20 cellular contexts compared by ENCODE assay signal in the genomic region with DNA sequence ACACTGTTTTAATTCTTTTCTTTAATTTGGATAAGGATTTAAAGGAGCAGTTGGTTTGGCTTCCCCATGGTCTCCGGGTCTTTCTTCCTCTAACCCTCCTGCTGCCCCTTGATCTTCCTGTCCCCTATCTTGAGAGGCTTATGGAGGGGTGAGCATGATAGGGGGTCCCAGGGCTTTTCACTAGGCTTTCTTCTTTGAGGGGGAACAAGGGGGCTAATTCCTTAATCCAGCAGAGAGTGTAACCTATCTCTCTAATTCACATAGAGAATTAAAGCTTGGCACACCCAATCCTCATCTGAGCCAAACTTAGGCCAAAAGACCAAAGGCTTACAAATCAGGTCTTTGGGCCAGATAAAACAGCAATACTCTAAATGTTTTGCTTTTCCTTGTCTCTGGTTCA. TPM values are rescaled to one million over a fixed set of nuclear protein-coding genes. Genes with fewer than 3 reads are reported as not detected.
DNase-seq lines count a peak whose midpoint lies in the region; ATAC-seq and TF ChIP-seq lines count a peak whose summit lies in the region.
"Had no signal": no experiment of that assay in that cellular context is flagged by ENCODE, and none has a peak within 500 bp of the region (broad histone marks: within the 10 kb centered on the region; RNA-seq: fewer than 3 reads in every experiment).

No MANE protein-coding gene starts in this region.

- DNase-seq in NCI-H82 (lab: John Stamatoyannopoulos, UW), result peak; percentile 10
- DNase-seq in NCI-H82 treated with DMSO at 0.1 percent for 48 hours (lab: John Stamatoyannopoulos, UW; ENCODE audit: unreplicated experiment), result no peak
- DNase-seq in activated naive CD8-positive, alpha-beta T cell treated with anti-CD3 and anti-CD28 coated beads for 36 hours, result no peak
- no peak for DNase-seq in activated naive CD8-positive, alpha-beta T cell treated with anti-CD3 and anti-CD28 coated beads, Interleukin-2, amount 50 U/mL, for 24 hours
- peak; percentile 38 for DNase-seq in neural progenitor cell (ENCODE audit: low spot score)
- no peak for DNase-seq in NCI-H69 (lab: John Stamatoyannopoulos, UW)
- no peak for DNase-seq in HUDEP-2 (lab: John Stamatoyannopoulos, UW; ENCODE audit: unreplicated experiment in 76 of 76)
- no peak for DNase-seq in GM20000 (ENCODE audit: low spot score)
- DNase-seq: Caco-2; CD4-positive, CD25-positive, alpha-beta regulatory T cell; CD8-positive, alpha-beta T cell; DMS153; DND-41; GOT3; HFFc6 had no signal

- H3K9me3 ChIP-seq in neural progenitor cell (ENCODE audit: low read depth), result no peaks in the 10 kb centered on the region
- H3K9me3 ChIP-seq: BLaER1, Caco-2, HAP-1 had no signal

- H3K27ac Mint-ChIP-seq in activated naive CD8-positive, alpha-beta T cell treated with anti-CD3 and anti-CD28 coated beads for 36 hours, result peak overlapping the region; percentile 30
- no peak overlapping the region for H3K27ac Mint-ChIP-seq in activated naive CD8-positive, alpha-beta T cell treated with anti-CD3 and anti-CD28 coated beads, Interleukin-2, amount 50 U/mL, for 24 hours
- H3K27ac Mint-ChIP-seq in neural progenitor cell, result no peak overlapping the region
- H3K27ac Mint-ChIP-seq: B cell; CD4-positive, CD25-positive, alpha-beta regulatory T cell; CD8-positive, alpha-beta T cell; HFFc6 had no signal

- H3K4me2 ChIP-seq in neural progenitor cell, result peak overlapping the region; percentile 23
- H3K4me2 ChIP-seq: BLaER1 had no signal

- H3K36me3 ChIP-seq in neural progenitor cell, result peaks cover 17% of the 10 kb centered on the region
- H3K36me3 ChIP-seq: BLaER1, HAP-1 had no signal

- H3K27me3 Mint-ChIP-seq in activated naive CD8-positive, alpha-beta T cell treated with anti-CD3 and anti-CD28 coated beads for 36 hours, result no peaks in the 10 kb centered on the region
- peaks cover 2% of the 10 kb centered on the region for H3K27me3 Mint-ChIP-seq in activated naive CD8-positive, alpha-beta T cell treated with anti-CD3 and anti-CD28 coated beads, Interleukin-2, amount 50 U/mL, for 24 hours
- H3K27me3 Mint-ChIP-seq in neural progenitor cell (ENCODE audit: insufficient read depth, low read depth), result no peaks in the 10 kb centered on the region

- peaks cover 5% of the 10 kb centered on the region for H3K4me1 Mint-ChIP-seq in activated naive CD8-positive, alpha-beta T cell treated with anti-CD3 and anti-CD28 coated beads for 36 hours
- peaks cover 4% of the 10 kb centered on the region for H3K4me1 Mint-ChIP-seq in activated naive CD8-positive, alpha-beta T cell treated with anti-CD3 and anti-CD28 coated beads, Interleukin-2, amount 50 U/mL, for 24 hours
- peaks cover 22% of the 10 kb centered on the region for H3K4me1 Mint-ChIP-seq in neural progenitor cell
- H3K4me1 Mint-ChIP-seq: B cell; CD4-positive, CD25-positive, alpha-beta regulatory T cell had no signal

- peaks cover 33% of the 10 kb centered on the region for H3F3A ChIP-seq in neural progenitor cell (ENCODE audit: low read depth)

- H3K79me2 ChIP-seq in neural progenitor cell (ENCODE audit: low read depth), result no peaks in the 10 kb centered on the region

- no peaks in the 10 kb centered on the region for H3K27me3 ChIP-seq in neural progenitor cell
- H3K27me3 ChIP-seq: BLaER1 had no signal

- H3K27ac ChIP-seq in neural progenitor cell, result peak overlapping the region; percentile 64
- H3K27ac ChIP-seq: 22Rv1, BLaER1, C4-2B had no signal

- no peak overlapping the region for H2AFZ ChIP-seq in neural progenitor cell (replicated peaks)

- H3K4me1 ChIP-seq in neural progenitor cell, result peaks cover 14% of the 10 kb centered on the region
- H3K4me1 ChIP-seq: BLaER1, Caco-2, HAP-1 had no signal

- H3K36me3 Mint-ChIP-seq in activated naive CD8-positive, alpha-beta T cell treated with anti-CD3 and anti-CD28 coated beads for 36 hours, result peaks cover 3% of the 10 kb centered on the region
- H3K36me3 Mint-ChIP-seq in activated naive CD8-positive, alpha-beta T cell treated with anti-CD3 and anti-CD28 coated beads, Interleukin-2, amount 50 U/mL, for 24 hours (ENCODE audit: low read depth), result peaks cover 2% of the 10 kb centered on the region
- peaks cover 6% of the 10 kb centered on the region for H3K36me3 Mint-ChIP-seq in neural progenitor cell
- H3K36me3 Mint-ChIP-seq: CD4-positive, CD25-positive, alpha-beta regulatory T cell had no signal

- peaks cover 8% of the 10 kb centered on the region for H4K20me1 ChIP-seq in neural progenitor cell (ENCODE audit: low read depth)
- H4K20me1 ChIP-seq: BLaER1 had no signal

- no peak for ATAC-seq in activated naive CD8-positive, alpha-beta T cell treated with anti-CD3 and anti-CD28 coated beads, Interleukin-2, amount 50 U/mL, for 24 hours
- ATAC-seq: CD8-positive, alpha-beta T cell had no signal

- no peaks in the 10 kb centered on the region for H3K9me3 Mint-ChIP-seq in activated naive CD8-positive, alpha-beta T cell treated with anti-CD3 and anti-CD28 coated beads for 36 hours
- no peaks in the 10 kb centered on the region for H3K9me3 Mint-ChIP-seq in activated naive CD8-positive, alpha-beta T cell treated with anti-CD3 and anti-CD28 coated beads, Interleukin-2, amount 50 U/mL, for 24 hours
- no peaks in the 10 kb centered on the region for H3K9me3 Mint-ChIP-seq in neural progenitor cell
- H3K9me3 Mint-ChIP-seq: CD4-positive, CD25-positive, alpha-beta regulatory T cell; CD8-positive, alpha-beta T cell; HFFc6 had no signal

- no peak overlapping the region for H3K4me3 ChIP-seq in neural progenitor cell
- H3K4me3 ChIP-seq: BLaER1, HAP-1 had no signal

- TF ChIP-seq CTCF in neural progenitor cell (IDR thresholded peaks at IDR 0.05), result no peak
- TF ChIP-seq CTCF in GM20000 (IDR thresholded peaks at IDR 0.05; ENCODE audit: extremely low read depth, missing control alignments), result no peak

- H3K9ac ChIP-seq in neural progenitor cell, result no peak overlapping the region
- H3K9ac ChIP-seq: BLaER1 had no signal

- H3K4me3 Mint-ChIP-seq in activated naive CD8-positive, alpha-beta T cell treated with anti-CD3 and anti-CD28 coated beads for 36 hours, result no peak overlapping the region
- no peak overlapping the region for H3K4me3 Mint-ChIP-seq in activated naive CD8-positive, alpha-beta T cell treated with anti-CD3 and anti-CD28 coated beads, Interleukin-2, amount 50 U/mL, for 24 hours
- H3K4me3 Mint-ChIP-seq in neural progenitor cell, result no peak overlapping the region
- H3K4me3 Mint-ChIP-seq: B cell; CD4-positive, CD25-positive, alpha-beta regulatory T cell; CD8-positive, alpha-beta T cell; HFFc6 had no signal

RNA-seq across cellular contexts. Expression of a gene that starts 21.5 kb away (rescaled TPM):
- total RNA-seq in activated naive CD8-positive, alpha-beta T cell treated with anti-CD3 and anti-CD28 coated beads for 36 hours, result not detected
- total RNA-seq in neural progenitor cell (ENCODE audit: low replicate concordance), result 0.15 and 0.43 TPM in 2 replicates
- total RNA-seq: B cell; Caco-2; CD4-positive, CD25-positive, alpha-beta regulatory T cell; CD8-positive, alpha-beta T cell had no signal

RNA-seq across cellular contexts. Expression of a gene that starts 31.2 kb away (rescaled TPM):
- 10 to 100 TPM; 55.6 to 69.9 TPM for total RNA-seq in activated naive CD8-positive, alpha-beta T cell treated with anti-CD3 and anti-CD28 coated beads for 36 hours
- 59.9 and 122 TPM in 2 replicates for total RNA-seq in neural progenitor cell (ENCODE audit: low replicate concordance)

Comparison
In these comparisons a context has a peak if more than half of its experiments do, and no peak if none do; other contexts are left out.
1. DNase-seq: peak in NCI-H82 (single experiment) and neural progenitor cell (single experiment); none in NCI-H82 treated with DMSO at 0.1 percent for 48 hours (single experiment), activated naive CD8-positive, alpha-beta T cell treated with anti-CD3 and anti-CD28 coated beads for 36 hours (single experiment), activated naive CD8-positive, alpha-beta T cell treated with anti-CD3 and anti-CD28 coated beads, Interleukin-2, amount 50 U/mL, for 24 hours (single experiment), NCI-H69 (single experiment), HUDEP-2 (0 of 76) and GM20000 (single experiment).